8 cellular contexts compared by ENCODE assay signal in genomic region chr19:18594824-18595373, GRCh38. TPM values are rescaled to one million over a fixed set of nuclear protein-coding genes. Genes with fewer than 3 reads are reported as not detected.
DNase-seq lines count a peak whose midpoint lies in the region; ATAC-seq, FAIRE-seq and TF ChIP-seq lines count a peak whose summit lies in the region.

No MANE protein-coding gene starts in this region.

- H3K9ac ChIP-seq in HepG2 (ENCODE audit: insufficient read depth, low read depth, low read length) = no peak overlapping the region
- H3K9ac ChIP-seq in mesenchymal stem cell (ENCODE audit: low read length) = peak overlapping the region; percentile 70

- TF ChIP-seq POLR2A in HepG2 (IDR thresholded peaks at IDR 0.05; ENCODE audit: insufficient read depth in 1 of 2, low read depth in 2 of 2, low read length in 2 of 2) (peak in 1 of 2 experiments; percentile 4; a peak in 1 of 4 replicates), right lobe of liver (IDR thresholded peaks at IDR 0.05) (no peak), vagina (IDR thresholded peaks at IDR 0.05) (no peak)

- H3K14ac ChIP-seq in mesenchymal stem cell (ENCODE audit: low read length in 2 of 2) = no peak overlapping the region

- FAIRE-seq in HepG2 (lab: Jason Lieb, UNC) = no peak

- no peak overlapping the region for H2AK5ac ChIP-seq in mesenchymal stem cell (ENCODE audit: low read length, severe bottlenecking)

- H3K4ac ChIP-seq in mesenchymal stem cell (ENCODE audit: low read depth in 1 of 2, low read length in 2 of 2) = no peak overlapping the region

- H2BK5ac ChIP-seq in mesenchymal stem cell (ENCODE audit: low read depth, low read length, poor library complexity, severe bottlenecking) = no peak overlapping the region

- H2BK12ac ChIP-seq in mesenchymal stem cell (ENCODE audit: low read length in 2 of 2) = no peak overlapping the region

- no peak for TF ChIP-seq RAD21 in HepG2 (CRISPR knock-in tag; IDR thresholded peaks at IDR 0.05)

- POLR2A ChIA-PET in HepG2 (lab: Yijun Ruan, JAX) = interaction anchor here (0.8 kb wide), 1 partner anchor 303 kb away, joined by 3 read pairs; no protein-coding TSS in a partner anchor

- H3K27ac ChIP-seq in HepG2 (ENCODE audit: extremely low read length, insufficient read depth, low read length) (no peak overlapping the region), right lobe of liver (no peak overlapping the region), mesenchymal stem cell (ENCODE audit: low read length, poor library complexity, severe bottlenecking) (no peak overlapping the region), vagina (no peak overlapping the region)

- no peak overlapping the region for H4K91ac ChIP-seq in mesenchymal stem cell (ENCODE audit: low read length)

- H2BK120ac ChIP-seq in mesenchymal stem cell (ENCODE audit: low read depth, low read length) = no peak overlapping the region

- H3K18ac ChIP-seq in mesenchymal stem cell (ENCODE audit: low read depth in 1 of 2, low read length in 2 of 2) = no peak overlapping the region

- H2BK15ac ChIP-seq in mesenchymal stem cell (ENCODE audit: low read depth, poor library complexity, severe bottlenecking) = no peak overlapping the region

- CTCF ChIA-PET in HepG2 (lab: Yijun Ruan, JAX; ENCODE audit: low intra/inter-chr PET ratio, low total read pairs) = no interaction called here

- H3K4me1 ChIP-seq in HepG2 (ENCODE audit: insufficient read depth, low read length) = peaks cover 7% of the 10 kb centered on the region
- peaks cover 0 to 16% (median 6%) of the 10 kb centered on the region in 4 donors for H3K4me1 ChIP-seq in right lobe of liver
- H3K4me1 ChIP-seq in mesenchymal stem cell (ENCODE audit: control insufficient read depth, insufficient read depth, low read depth, low read length) = peaks cover 26% of the 10 kb centered on the region
- peaks cover 35% of the 10 kb centered on the region for H3K4me1 ChIP-seq in vagina

- H3K9me3 ChIP-seq in HepG2 (ENCODE audit: low read length) (no peaks in the 10 kb centered on the region), right lobe of liver (no peaks in the 10 kb centered on the region), mesenchymal stem cell (ENCODE audit: control insufficient read depth, low read length) (no peaks in the 10 kb centered on the region), vagina (no peaks in the 10 kb centered on the region)

- no peak for TF ChIP-seq EP300 in HepG2 (IDR thresholded peaks at IDR 0.05; ENCODE audit: low read depth in 2 of 2, low read length in 2 of 2)
- no peak for TF ChIP-seq EP300 in HepG2 (CRISPR knock-in tag; IDR thresholded peaks at IDR 0.05; ENCODE audit: borderline replicate concordance)

- BruUV-seq in HepG2 (replicated peaks; lab: Mats Ljungman, UMichigan) = no TSS peak

- H3K4me3 ChIP-seq in HepG2 (replicated peaks in 1 of 3; ENCODE audit: insufficient read depth in 1 of 3, low read depth in 2 of 3, low read length in 3 of 3) = no peak overlapping the region
- H3K4me3 ChIP-seq in right lobe of liver = no peak overlapping the region
- H3K4me3 ChIP-seq in astrocyte of the cerebellum (ENCODE audit: low read depth, low read length) = peak overlapping the region; percentile 34
- peak overlapping the region in 1 of 2 experiments; percentile 68 for H3K4me3 ChIP-seq in mesenchymal stem cell (ENCODE audit: insufficient read depth in 1 of 2, low read depth in 1 of 2, low read length in 2 of 2)
- peak overlapping the region; percentile 29 to 51 for H3K4me3 ChIP-seq in vagina

- 94% methylated on average over 5 of the region's 26 CpGs for WGBS in HepG2 (ENCODE audit: low lambda C conversion rate)
- WGBS in right lobe of liver (ENCODE audit: insufficient coverage, low coverage, low lambda C conversion rate, missing lambda C conversion rate) = 9% methylated on average over 7 of the region's 26 CpGs
- 61% methylated on average over 26 of the region's 26 CpGs for WGBS in mesenchymal stem cell

- no peak overlapping the region for H4K8ac ChIP-seq in mesenchymal stem cell (ENCODE audit: low read length)

- TF ChIP-seq CTCF in HepG2 (CRISPR knock-in tag; IDR thresholded peaks at IDR 0.05) = no peak
- no peak for TF ChIP-seq CTCF in right lobe of liver (IDR thresholded peaks at IDR 0.05)
- TF ChIP-seq CTCF in astrocyte of the cerebellum (IDR thresholded peaks at IDR 0.05; ENCODE audit: low read depth, low read length, missing control alignments) = no peak
- no peak for TF ChIP-seq CTCF in vagina (IDR thresholded peaks at IDR 0.05)

- H3K79me2 ChIP-seq in HepG2 (ENCODE audit: insufficient read depth, low read length) = no peaks in the 10 kb centered on the region

- DNase-seq in HepG2 (ENCODE audit: low spot score) (no peak), right lobe of liver (no peak), astrocyte of the cerebellum (ENCODE audit: low read depth) (no peak), mesenchymal stem cell (no peak), vagina (ENCODE audit: extremely low spot score in 2 of 2) (no peak)
- no peak for DNase-seq in stimulated activated CD4-positive, alpha-beta T cell treated with anti-CD3 and anti-CD28 coated beads, Interleukin-4, amount 100 ng/mL, for 4 hours

- no peaks in the 10 kb centered on the region for H3K27me3 ChIP-seq in HepG2 (ENCODE audit: control insufficient read depth in 1 of 2, insufficient read depth in 2 of 2, low read length in 2 of 2)
- no peaks in the 10 kb centered on the region for H3K27me3 ChIP-seq in right lobe of liver
- H3K27me3 ChIP-seq in mesenchymal stem cell (ENCODE audit: control insufficient read depth in 1 of 2, insufficient read depth in 1 of 2, low read length in 2 of 2) = peaks cover 9 to 34% of the 10 kb centered on the region in 2 experiments
- H3K27me3 ChIP-seq in vagina = no peaks in the 10 kb centered on the region

- no peak overlapping the region for H3K4me2 ChIP-seq in HepG2 (ENCODE audit: low read depth, low read length)
- peak overlapping the region; percentile 88 for H3K4me2 ChIP-seq in mesenchymal stem cell (ENCODE audit: low read length, poor library complexity, severe bottlenecking)

- H3K23ac ChIP-seq in mesenchymal stem cell (ENCODE audit: low read length in 2 of 2) = no peak overlapping the region

- intact Hi-C loops in HepG2 (cut with micrococcal nuclease; ENCODE audit: unreplicated experiment) (no loop called here), right lobe of liver (cut with DNase I) (loop anchor here in 1 of 2 donors (5.0 kb wide), 1 partner anchor 252 kb away; no protein-coding TSS in a partner anchor), vagina (cut with DNase I) (loop anchor here (5.0 to 10.0 kb wide), 3 partner anchors 80 to 257 kb away; no protein-coding TSS in a partner anchor)

- H3K36me3 ChIP-seq in HepG2 (replicated peaks in 1 of 2; ENCODE audit: control insufficient read depth in 1 of 2, insufficient read depth in 2 of 2, low read length in 2 of 2) (peaks cover 14 to 44% of the 10 kb centered on the region in 2 experiments; a peak in 4 of 5 replicates), right lobe of liver (peaks cover 0 to 9% (median 2%) of the 10 kb centered on the region in 4 donors), mesenchymal stem cell (ENCODE audit: control insufficient read depth in 1 of 2, insufficient read depth in 2 of 2, low read depth in 1 of 2, low read length in 2 of 2) (peaks cover 9 to 16% of the 10 kb centered on the region in 2 experiments), vagina (peaks cover 0 to 8% of the 10 kb centered on the region in 2 donors)

- ATAC-seq in HepG2 = no peak
- ATAC-seq in right lobe of liver = no peak
- no peak for ATAC-seq in HG03196 (IDR thresholded peaks at IDR 0.05; ENCODE audit: unreplicated experiment)
- ATAC-seq in GM18519 (IDR thresholded peaks at IDR 0.05; ENCODE audit: low FRiP score, unreplicated experiment) = no peak

- 0 out of 2 replicates have a peak, but pooled peaks cover 2% of the 10 kb centered on the region for H4K20me1 ChIP-seq in HepG2 (ENCODE audit: insufficient read depth, low read length)

- H3K79me1 ChIP-seq in mesenchymal stem cell (replicated peaks; ENCODE audit: low read length, poor library complexity, severe bottlenecking) = no peaks in the 10 kb centered on the region

- H2AFZ ChIP-seq in HepG2 (ENCODE audit: low read length) (no peak overlapping the region), mesenchymal stem cell (ENCODE audit: low read depth, low read length) (no peak overlapping the region)

- in situ Hi-C loops in HepG2 (cut with HindIII; ENCODE audit: extremely low pct_ligation_motif_present, low pct_unique_long_range_greater_than_20kb) = loop anchor here (5.0 kb wide), 1 partner anchor 82 kb away; no protein-coding TSS in a partner anchor
- in situ Hi-C loops in astrocyte of the cerebellum (cut with HindIII; ENCODE audit: low sequenced_read_pairs) = loop anchor here (5.0 to 25.0 kb wide), 2 partner anchors 77 to 242 kb away; partner anchors contain the start of gene UPF1

RNA-seq across cellular contexts. Expression of gene REX1BD, which starts 6.3 kb away (rescaled TPM):
- total RNA-seq in HepG2 (2016; rRNA removed; fragmentation: Illumina TruSeq; extraction: Trizol) = 20.7 and 25.4 TPM in 2 replicates
- total RNA-seq in HepG2 (2016; cell fraction: cytosol; rRNA removed; fragmentation: Illumina TruSeq; extraction: Trizol; ENCODE audit: low read depth) = 16.9 and 18.9 TPM in 2 replicates
- 21.8 and 27.1 TPM in 2 replicates for total RNA-seq in HepG2 (2016; cell fraction: insoluble cytoplasmic fraction; rRNA removed; fragmentation: Illumina TruSeq; extraction: Trizol)
- total RNA-seq in HepG2 (2016; cell fraction: membrane; rRNA removed; fragmentation: Illumina TruSeq; extraction: Trizol) = 14.9 and 19.7 TPM in 2 replicates
- 11.7 and 15.7 TPM in 2 replicates for total RNA-seq in HepG2 (2016; cell fraction: nucleus; rRNA removed; fragmentation: Illumina TruSeq; extraction: Trizol)
- polyA plus RNA-seq in HepG2 (2011; rRNA removed) = 7.5 and 7.6 TPM in 2 replicates
- polyA plus RNA-seq in HepG2 (2011; cell fraction: cytosol; rRNA removed) = 10.8 and 16.3 TPM in 2 replicates
- 39.3 and 40.2 TPM in 2 replicates for polyA plus RNA-seq in HepG2 (2011; cell fraction: nucleus; rRNA removed)
- 8.3 and 10.1 TPM in 2 replicates for polyA plus RNA-seq in HepG2 (2012)
- 9.6 and 12.0 TPM in 2 replicates for polyA plus RNA-seq in HepG2 (2016; cell fraction: cytosol; fragmentation: Illumina TruSeq; extraction: Trizol; ENCODE audit: low read depth)
- 11.7 and 12.2 TPM in 2 replicates for polyA plus RNA-seq in HepG2 (2016; cell fraction: insoluble cytoplasmic fraction; fragmentation: Illumina TruSeq; extraction: Trizol; ENCODE audit: low read depth)
- polyA plus RNA-seq in HepG2 (2016; cell fraction: membrane; fragmentation: Illumina TruSeq; extraction: Trizol; ENCODE audit: low read depth) = 8.0 and 10.3 TPM in 2 replicates
- polyA plus RNA-seq in HepG2 (2016; cell fraction: nucleus; fragmentation: Illumina TruSeq; extraction: Trizol; ENCODE audit: insufficient read depth, low read depth) = 19.7 and 20.4 TPM in 2 replicates
- 2.0 and 4.9 TPM in 2 replicates for polyA minus RNA-seq in HepG2 (2011; rRNA and poly(A)+ RNA removed; ENCODE audit: low replicate concordance)
- polyA minus RNA-seq in HepG2 (2011; cell fraction: cytosol; rRNA and poly(A)+ RNA removed) = 2.6 and 2.7 TPM in 2 replicates
- 2.4 and 2.6 TPM in 2 replicates for polyA minus RNA-seq in HepG2 (2011; cell fraction: nucleus; rRNA and poly(A)+ RNA removed)
- total RNA-seq in right lobe of liver = 10 to 100 TPM; 30.4 to 71.7 (median 45.6) TPM
- 64.9 TPM for polyA plus RNA-seq in mesenchymal stem cell (2013, experiment 1 of 2)
- polyA plus RNA-seq in mesenchymal stem cell (2013, experiment 2 of 2) = 73.1 TPM
- total RNA-seq in vagina = 124 TPM

RNA-seq across cellular contexts. Expression of gene CRLF1, which starts 11.7 kb away (rescaled TPM):
- total RNA-seq in HepG2 (2016; rRNA removed; fragmentation: Illumina TruSeq; extraction: Trizol) (105 and 217 TPM in 2 replicates), right lobe of liver (1 to 10 TPM in 2 of 6 experiments, under 1 TPM in 1, not detected in 3; 0.27 to 2.9 (median 1.2) TPM), vagina (15.2 TPM)
- total RNA-seq in HepG2 (2016; cell fraction: cytosol; rRNA removed; fragmentation: Illumina TruSeq; extraction: Trizol; ENCODE audit: low read depth) = 96.8 and 118 TPM in 2 replicates
- 97.5 and 221 TPM in 2 replicates for total RNA-seq in HepG2 (2016; cell fraction: insoluble cytoplasmic fraction; rRNA removed; fragmentation: Illumina TruSeq; extraction: Trizol)
- 191 and 193 TPM in 2 replicates for total RNA-seq in HepG2 (2016; cell fraction: membrane; rRNA removed; fragmentation: Illumina TruSeq; extraction: Trizol)
- total RNA-seq in HepG2 (2016; cell fraction: nucleus; rRNA removed; fragmentation: Illumina TruSeq; extraction: Trizol) = 219 and 265 TPM in 2 replicates
- polyA plus RNA-seq in HepG2 (2011; rRNA removed) = 296 and 337 TPM in 2 replicates
- polyA plus RNA-seq in HepG2 (2011; cell fraction: cytosol; rRNA removed) = 347 and 628 TPM in 2 replicates
- 244 and 327 TPM in 2 replicates for polyA plus RNA-seq in HepG2 (2011; cell fraction: nucleus; rRNA removed)
- 231 and 373 TPM in 2 replicates for polyA plus RNA-seq in HepG2 (2012)
- polyA plus RNA-seq in HepG2 (2016; cell fraction: cytosol; fragmentation: Illumina TruSeq; extraction: Trizol; ENCODE audit: low read depth) = 150 and 176 TPM in 2 replicates
- 122 and 154 TPM in 2 replicates for polyA plus RNA-seq in HepG2 (2016; cell fraction: insoluble cytoplasmic fraction; fragmentation: Illumina TruSeq; extraction: Trizol; ENCODE audit: low read depth)
- polyA plus RNA-seq in HepG2 (2016; cell fraction: membrane; fragmentation: Illumina TruSeq; extraction: Trizol; ENCODE audit: low read depth) = 207 and 208 TPM in 2 replicates
- polyA plus RNA-seq in HepG2 (2016; cell fraction: nucleus; fragmentation: Illumina TruSeq; extraction: Trizol; ENCODE audit: insufficient read depth, low read depth) = 462 and 526 TPM in 2 replicates
- 0.47 and 301 TPM in 2 replicates for polyA minus RNA-seq in HepG2 (2011; rRNA and poly(A)+ RNA removed; ENCODE audit: low replicate concordance)
- polyA minus RNA-seq in HepG2 (2011; cell fraction: cytosol; rRNA and poly(A)+ RNA removed) = 303 and 346 TPM in 2 replicates
- 45.4 and 52.2 TPM in 2 replicates for polyA minus RNA-seq in HepG2 (2011; cell fraction: nucleus; rRNA and poly(A)+ RNA removed)
- 0.10 TPM for polyA plus RNA-seq in mesenchymal stem cell (2013, experiment 1 of 2)
- polyA plus RNA-seq in mesenchymal stem cell (2013, experiment 2 of 2) = 0.18 TPM

RNA-seq across cellular contexts. Expression of gene TMEM59L, which starts 17.8 kb away (rescaled TPM):
- total RNA-seq in HepG2 (2016; rRNA removed; fragmentation: Illumina TruSeq; extraction: Trizol) = 0.69 and 0.97 TPM in 2 replicates
- 0.61 and 0.88 TPM in 2 replicates for total RNA-seq in HepG2 (2016; cell fraction: cytosol; rRNA removed; fragmentation: Illumina TruSeq; extraction: Trizol; ENCODE audit: low read depth)
- total RNA-seq in HepG2 (2016; cell fraction: insoluble cytoplasmic fraction; rRNA removed; fragmentation: Illumina TruSeq; extraction: Trizol) = 0.77 and 1.4 TPM in 2 replicates
- 0.49 and 0.65 TPM in 2 replicates for total RNA-seq in HepG2 (2016; cell fraction: membrane; rRNA removed; fragmentation: Illumina TruSeq; extraction: Trizol)
- 2.3 and 2.7 TPM in 2 replicates for total RNA-seq in HepG2 (2016; cell fraction: nucleus; rRNA removed; fragmentation: Illumina TruSeq; extraction: Trizol)
- 5.5 and 7.2 TPM in 2 replicates for polyA plus RNA-seq in HepG2 (2011; rRNA removed)
- polyA plus RNA-seq in HepG2 (2011; cell fraction: cytosol; rRNA removed) = 4.1 and 4.6 TPM in 2 replicates
- 71.3 and 86.8 TPM in 2 replicates for polyA plus RNA-seq in HepG2 (2011; cell fraction: nucleus; rRNA removed)
- polyA plus RNA-seq in HepG2 (2012) = 8.3 and 22.3 TPM in 2 replicates
- polyA plus RNA-seq in HepG2 (2016; cell fraction: cytosol; fragmentation: Illumina TruSeq; extraction: Trizol; ENCODE audit: low read depth) = 1.0 and 2.0 TPM in 2 replicates
- 1.7 and 1.9 TPM in 2 replicates for polyA plus RNA-seq in HepG2 (2016; cell fraction: insoluble cytoplasmic fraction; fragmentation: Illumina TruSeq; extraction: Trizol; ENCODE audit: low read depth)
- polyA plus RNA-seq in HepG2 (2016; cell fraction: membrane; fragmentation: Illumina TruSeq; extraction: Trizol; ENCODE audit: low read depth) = 1.6 TPM in 2 replicates
- polyA plus RNA-seq in HepG2 (2016; cell fraction: nucleus; fragmentation: Illumina TruSeq; extraction: Trizol; ENCODE audit: insufficient read depth, low read depth) = 12.3 and 16.0 TPM in 2 replicates
- polyA minus RNA-seq in HepG2 (2011; rRNA and poly(A)+ RNA removed; ENCODE audit: low replicate concordance) = 0.35 and 3.9 TPM in 2 replicates
- polyA minus RNA-seq in HepG2 (2011; cell fraction: cytosol; rRNA and poly(A)+ RNA removed) = 1.4 and 4.3 TPM in 2 replicates
- polyA minus RNA-seq in HepG2 (2011; cell fraction: nucleus; rRNA and poly(A)+ RNA removed) = 5.0 and 5.5 TPM in 2 replicates
- under 1 TPM in 2 of 6 experiments, not detected in 4; 0.31 to 0.43 TPM for total RNA-seq in right lobe of liver
- 1.1 TPM for polyA plus RNA-seq in mesenchymal stem cell (2013, experiment 1 of 2)
- 1.1 TPM for polyA plus RNA-seq in mesenchymal stem cell (2013, experiment 2 of 2)
- 4.2 TPM for total RNA-seq in vagina

RNA-seq across cellular contexts. Expression of gene UBA52, which starts 23.2 kb away (rescaled TPM):
- 959 and 1,184 TPM in 2 replicates for total RNA-seq in HepG2 (2016; rRNA removed; fragmentation: Illumina TruSeq; extraction: Trizol)
- total RNA-seq in HepG2 (2016; cell fraction: cytosol; rRNA removed; fragmentation: Illumina TruSeq; extraction: Trizol; ENCODE audit: low read depth) = 1,298 and 1,315 TPM in 2 replicates
- total RNA-seq in HepG2 (2016; cell fraction: insoluble cytoplasmic fraction; rRNA removed; fragmentation: Illumina TruSeq; extraction: Trizol) = 938 and 1,264 TPM in 2 replicates
- 1,565 and 1,724 TPM in 2 replicates for total RNA-seq in HepG2 (2016; cell fraction: membrane; rRNA removed; fragmentation: Illumina TruSeq; extraction: Trizol)
- 276 and 314 TPM in 2 replicates for total RNA-seq in HepG2 (2016; cell fraction: nucleus; rRNA removed; fragmentation: Illumina TruSeq; extraction: Trizol)
- polyA plus RNA-seq in HepG2 (2011; rRNA removed) = 1,655 and 1,782 TPM in 2 replicates
- 2,000 and 3,037 TPM in 2 replicates for polyA plus RNA-seq in HepG2 (2011; cell fraction: cytosol; rRNA removed)
- polyA plus RNA-seq in HepG2 (2011; cell fraction: nucleus; rRNA removed) = 482 and 607 TPM in 2 replicates
- polyA plus RNA-seq in HepG2 (2012) = 1,641 and 1,658 TPM in 2 replicates
- polyA plus RNA-seq in HepG2 (2016; cell fraction: cytosol; fragmentation: Illumina TruSeq; extraction: Trizol; ENCODE audit: low read depth) = 1,864 and 1,905 TPM in 2 replicates
- 1,524 and 1,536 TPM in 2 replicates for polyA plus RNA-seq in HepG2 (2016; cell fraction: insoluble cytoplasmic fraction; fragmentation: Illumina TruSeq; extraction: Trizol; ENCODE audit: low read depth)
- 2,008 and 2,053 TPM in 2 replicates for polyA plus RNA-seq in HepG2 (2016; cell fraction: membrane; fragmentation: Illumina TruSeq; extraction: Trizol; ENCODE audit: low read depth)
- 658 and 675 TPM in 2 replicates for polyA plus RNA-seq in HepG2 (2016; cell fraction: nucleus; fragmentation: Illumina TruSeq; extraction: Trizol; ENCODE audit: insufficient read depth, low read depth)
- polyA minus RNA-seq in HepG2 (2011; rRNA and poly(A)+ RNA removed; ENCODE audit: low replicate concordance) = 1,990 and 2,943 TPM in 2 replicates
- 420 and 430 TPM in 2 replicates for polyA minus RNA-seq in HepG2 (2011; cell fraction: cytosol; rRNA and poly(A)+ RNA removed)
- polyA minus RNA-seq in HepG2 (2011; cell fraction: nucleus; rRNA and poly(A)+ RNA removed) = 113 and 142 TPM in 2 replicates
- 100 to 1,000 TPM; 256 to 470 (median 406) TPM for total RNA-seq in right lobe of liver
- 1,500 TPM for polyA plus RNA-seq in mesenchymal stem cell (2013, experiment 1 of 2)
- polyA plus RNA-seq in mesenchymal stem cell (2013, experiment 2 of 2) = 1,505 TPM
- total RNA-seq in vagina = 747 TPM

RNA-seq across cellular contexts. Expression of gene KXD1, which starts 37.2 kb away (rescaled TPM):
- total RNA-seq in HepG2 (2016; rRNA removed; fragmentation: Illumina TruSeq; extraction: Trizol) (44.6 and 53.1 TPM in 2 replicates), right lobe of liver (10 to 100 TPM; 30.2 to 93.0 (median 36.1) TPM), vagina (131 TPM)
- 49.9 and 63.5 TPM in 2 replicates for total RNA-seq in HepG2 (2016; cell fraction: cytosol; rRNA removed; fragmentation: Illumina TruSeq; extraction: Trizol; ENCODE audit: low read depth)
- 46.0 and 46.4 TPM in 2 replicates for total RNA-seq in HepG2 (2016; cell fraction: insoluble cytoplasmic fraction; rRNA removed; fragmentation: Illumina TruSeq; extraction: Trizol)
- total RNA-seq in HepG2 (2016; cell fraction: membrane; rRNA removed; fragmentation: Illumina TruSeq; extraction: Trizol) = 90.1 and 104 TPM in 2 replicates
- total RNA-seq in HepG2 (2016; cell fraction: nucleus; rRNA removed; fragmentation: Illumina TruSeq; extraction: Trizol) = 20.4 and 21.0 TPM in 2 replicates
- polyA plus RNA-seq in HepG2 (2011; rRNA removed) = 143 and 160 TPM in 2 replicates
- polyA plus RNA-seq in HepG2 (2011; cell fraction: cytosol; rRNA removed) = 112 and 130 TPM in 2 replicates
- 122 and 125 TPM in 2 replicates for polyA plus RNA-seq in HepG2 (2011; cell fraction: nucleus; rRNA removed)
- polyA plus RNA-seq in HepG2 (2012) = 61.5 and 85.8 TPM in 2 replicates
- 72.0 and 99.5 TPM in 2 replicates for polyA plus RNA-seq in HepG2 (2016; cell fraction: cytosol; fragmentation: Illumina TruSeq; extraction: Trizol; ENCODE audit: low read depth)
- polyA plus RNA-seq in HepG2 (2016; cell fraction: insoluble cytoplasmic fraction; fragmentation: Illumina TruSeq; extraction: Trizol; ENCODE audit: low read depth) = 68.6 and 76.3 TPM in 2 replicates
- polyA plus RNA-seq in HepG2 (2016; cell fraction: membrane; fragmentation: Illumina TruSeq; extraction: Trizol; ENCODE audit: low read depth) = 121 and 126 TPM in 2 replicates
- 62.9 and 64.5 TPM in 2 replicates for polyA plus RNA-seq in HepG2 (2016; cell fraction: nucleus; fragmentation: Illumina TruSeq; extraction: Trizol; ENCODE audit: insufficient read depth, low read depth)
- 73.9 and 103 TPM in 2 replicates for polyA minus RNA-seq in HepG2 (2011; rRNA and poly(A)+ RNA removed; ENCODE audit: low replicate concordance)
- polyA minus RNA-seq in HepG2 (2011; cell fraction: cytosol; rRNA and poly(A)+ RNA removed) = 43.1 and 52.2 TPM in 2 replicates
- polyA minus RNA-seq in HepG2 (2011; cell fraction: nucleus; rRNA and poly(A)+ RNA removed) = 20.0 and 23.6 TPM in 2 replicates
- 138 TPM for polyA plus RNA-seq in mesenchymal stem cell (2013, experiment 1 of 2)
- 134 TPM for polyA plus RNA-seq in mesenchymal stem cell (2013, experiment 2 of 2)

Comparison
In these comparisons a context has a peak if more than half of its experiments do, and no peak if none do; other contexts are left out.
1. H3K4me3 ChIP-seq: peak in astrocyte of the cerebellum (single experiment) and vagina (2 of 2); none in HepG2 (0 of 3) and right lobe of liver (0 of 3).